ENCODE assay signal across 22 cellular contexts in genomic region chr16:76311260-76311659, GRCh38. TPM values are rescaled to one million over a fixed set of nuclear protein-coding genes. Genes with fewer than 3 reads are reported as not detected.
DNase-seq lines count a peak whose midpoint lies in the region; ATAC-seq, FAIRE-seq and TF ChIP-seq lines count a peak whose summit lies in the region.
"Had no signal": no experiment of that assay in that cellular context is flagged by ENCODE, and none has a peak within 500 bp of the region (broad histone marks: within the 10 kb centered on the region; RNA-seq: fewer than 3 reads in every experiment).

No MANE protein-coding gene starts in this region.

- H3K36me3 ChIP-seq in IMR-90 (ENCODE audit: control insufficient read depth, insufficient read depth, low read length) = no peaks in the 10 kb centered on the region
- H3K36me3 ChIP-seq in K562 (ENCODE audit: control insufficient read depth, insufficient read depth, low read length) = no peaks in the 10 kb centered on the region

- WGBS in A549 (ENCODE audit: missing lambda C conversion rate) = 19% methylated on average over 2 of the region's 2 CpGs
- no CpG with 5 or more reads among the region's 2 CpGs for WGBS in IMR-90 (ENCODE audit: extremely low coverage in 2 of 2, insufficient read length in 1 of 2), 2 experiments
- WGBS in K562 (ENCODE audit: insufficient coverage, low coverage, missing lambda C conversion rate) = 4% methylated on average over 2 of the region's 2 CpGs

- no peak overlapping the region for H4K8ac ChIP-seq in IMR-90 (ENCODE audit: low read depth in 2 of 2, low read length in 2 of 2)

- CTCF ChIA-PET in A549 (lab: Yijun Ruan, JAX) = interaction anchor here (0.6 kb wide), 1 partner anchor 497 kb away, joined by 3 read pairs; no protein-coding TSS in a partner anchor
- CTCF ChIA-PET in IMR-90 (lab: Yijun Ruan, JAX) = no interaction called here
- CTCF ChIA-PET in K562 (lab: Yijun Ruan, JAX; ENCODE audit: low intra/inter-chr PET ratio) = no interaction called here

- POLR2A ChIA-PET in A549 (lab: Yijun Ruan, JAX) (no interaction called here), IMR-90 (lab: Charles Lee; ENCODE audit: unreplicated experiment) (no interaction called here), K562 (lab: Yijun Ruan, JAX) (no interaction called here)

- H3K23ac ChIP-seq in IMR-90 (ENCODE audit: low read depth, low read length) = no peak overlapping the region

- dilution Hi-C loops in IMR-90 (cut with HindIII; ENCODE audit: low sequenced_read_pairs, unreplicated experiment) = no loop called here

- no peak overlapping the region for H2BK120ac ChIP-seq in IMR-90 (ENCODE audit: low read depth, low read length)

- intact Hi-C loops in IMR-90 (cut with micrococcal nuclease) = no loop called here
- intact Hi-C loops in K562 (cut with micrococcal nuclease) = no loop called here

- H3K56ac ChIP-seq in IMR-90 (ENCODE audit: extremely low read depth, insufficient read depth, low read length) = no peak overlapping the region

- H3K4me1 ChIP-seq in A549 (no peaks in the 10 kb centered on the region), IMR-90 (ENCODE audit: control insufficient read depth, insufficient read depth, low read length) (no peaks in the 10 kb centered on the region), K562 (replicated peaks in 1 of 2; ENCODE audit: control insufficient read depth in 2 of 2, insufficient read depth in 2 of 2, low read length in 2 of 2) (no peaks in the 10 kb centered on the region)

- H3K27ac ChIP-seq in A549 = no peak overlapping the region
- H3K27ac ChIP-seq in IMR-90 (ENCODE audit: insufficient read depth, low read length) = no peak overlapping the region
- H3K27ac ChIP-seq in K562 (ENCODE audit: extremely low read depth, low read depth, low read length) = no peak overlapping the region

- no peak for ATAC-seq in A549
- no peak for ATAC-seq in IMR-90 (ENCODE audit: low read depth)
- no peak for ATAC-seq in K562
- ATAC-seq in HG02763 (IDR thresholded peaks at IDR 0.05; ENCODE audit: unreplicated experiment) = no peak
- no peak for ATAC-seq in HG02981 (IDR thresholded peaks at IDR 0.05; ENCODE audit: unreplicated experiment)
- ATAC-seq: GM23338 had no signal

- in situ Hi-C loops in IMR-90 (cut with MboI; ENCODE audit: low sequenced_read_pairs) (no loop called here), K562 (cut with MboI) (no loop called here)

- FAIRE-seq in A549 (lab: Jason Lieb, UNC) (no peak), K562 (lab: Jason Lieb, UNC) (no peak)
- FAIRE-seq: GM12891, GM18507 had no signal

- H3K9me1 ChIP-seq in IMR-90 (ENCODE audit: insufficient read depth, low read length) (no peaks in the 10 kb centered on the region), K562 (ENCODE audit: control insufficient read depth, insufficient read depth, low read length) (no peaks in the 10 kb centered on the region)

- H3K9ac ChIP-seq in IMR-90 (ENCODE audit: low read depth, low read length) = no peak overlapping the region
- no peak overlapping the region for H3K9ac ChIP-seq in K562 (ENCODE audit: insufficient read depth in 1 of 2, low read depth in 2 of 2, low read length in 2 of 2)

- DNase-seq in A549 (ENCODE audit: low read depth in 1 of 2, low spot score in 1 of 2) (no peak), IMR-90 (no peak), K562 (ENCODE audit: extremely low read depth in 1 of 4, low spot score in 3 of 4) (no peak), H4 (ENCODE audit: low spot score) (no peak)
- DNase-seq: 8988T; C1 segment of cervical spinal cord; Calu3; CD4-positive, alpha-beta memory T cell; COR-L47; DMS53; DMS79 treated with DMSO at 0.1 percent for 48 hours; GF-D8; H7; HCEC 1CT had no signal

- H3K27me3 ChIP-seq in IMR-90 (ENCODE audit: control insufficient read depth, insufficient read depth, low read length) (no peaks in the 10 kb centered on the region), K562 (ENCODE audit: control insufficient read depth in 2 of 2, insufficient read depth in 2 of 2, low read length in 2 of 2) (no peaks in the 10 kb centered on the region)

- H2BK5ac ChIP-seq in IMR-90 (ENCODE audit: low read depth, low read length, poor library complexity, severe bottlenecking) = no peak overlapping the region

- H4K20me1 ChIP-seq in IMR-90 (ENCODE audit: insufficient read depth, low read length) = no peaks in the 10 kb centered on the region
- H4K20me1 ChIP-seq in K562 (replicated peaks; ENCODE audit: control insufficient read depth, insufficient read depth, low read length) = no peaks in the 10 kb centered on the region

- H2AK5ac ChIP-seq in IMR-90 (ENCODE audit: low read depth, low read length) = no peak overlapping the region

- H4K5ac ChIP-seq in IMR-90 (ENCODE audit: low read depth, low read length) = no peak overlapping the region

- H3K79me2 ChIP-seq in K562 (ENCODE audit: control insufficient read depth, insufficient read depth, low read length) = no peaks in the 10 kb centered on the region

- BruUV-seq in IMR-90 (replicated peaks; lab: Mats Ljungman, UMichigan) (no TSS peak), K562 (replicated peaks; lab: Mats Ljungman, UMichigan) (no TSS peak)

- H2AK9ac ChIP-seq in IMR-90 (replicated peaks; ENCODE audit: low read depth, low read length, poor library complexity) = no peak overlapping the region

- no peak overlapping the region for H3K18ac ChIP-seq in IMR-90 (ENCODE audit: low read depth, low read length)

- TF ChIP-seq RAD21 in A549 (conservative IDR thresholded peaks at IDR 0.05 in 1 of 2, IDR thresholded peaks at IDR 0.05 in 1 of 2) (no peak), IMR-90 (IDR thresholded peaks at IDR 0.05; ENCODE audit: low read length) (no peak), K562 (CRISPR knock-in tag; conservative IDR thresholded peaks at IDR 0.05 in 1 of 2, IDR thresholded peaks at IDR 0.05 in 1 of 2) (no peak)

- H2AFZ ChIP-seq in IMR-90 (replicated peaks; ENCODE audit: low read length, poor library complexity) (no peak overlapping the region), K562 (ENCODE audit: low read depth, low read length) (no peak overlapping the region)
- H2AFZ ChIP-seq: GM23338 had no signal

- no peak overlapping the region for H3K4me3 ChIP-seq in A549
- no peak overlapping the region for H3K4me3 ChIP-seq in IMR-90 (ENCODE audit: insufficient read depth, low read depth, low read length)
- no peak overlapping the region for H3K4me3 ChIP-seq in K562
- H3K4me3 ChIP-seq: GM23338 had no signal

- TF ChIP-seq POLR2A in A549 (IDR thresholded peaks at IDR 0.05; ENCODE audit: low read length) (no peak), IMR-90 (IDR thresholded peaks at IDR 0.05; ENCODE audit: low read depth, low read length) (no peak), K562 (conservative IDR thresholded peaks at IDR 0.05) (no peak)

- H3K4ac ChIP-seq in IMR-90 (ENCODE audit: low read depth, low read length) = no peak overlapping the region

- H3K79me1 ChIP-seq in IMR-90 (ENCODE audit: low read depth in 1 of 2, low read length in 2 of 2) = no peaks in the 10 kb centered on the region

- H3K4me2 ChIP-seq in A549 (no peak overlapping the region), IMR-90 (ENCODE audit: low read depth, low read length) (no peak overlapping the region), K562 (ENCODE audit: insufficient read depth, low read length) (no peak overlapping the region)
- H3K4me2 ChIP-seq: GM23338 had no signal

- no peak overlapping the region for H2BK20ac ChIP-seq in IMR-90 (ENCODE audit: low read depth, low read length)

- TF ChIP-seq CTCF in A549 (IDR thresholded peaks at IDR 0.05) = no peak
- no peak for TF ChIP-seq CTCF in IMR-90 (conservative IDR thresholded peaks at IDR 0.05; ENCODE audit: low read depth, low read length)
- no peak for TF ChIP-seq CTCF in K562 (IDR thresholded peaks at IDR 0.05 in 2 of 3, conservative IDR thresholded peaks at IDR 0.05 in 1 of 3; ENCODE audit: insufficient read depth in 2 of 3, low read depth in 1 of 3, low read length in 3 of 3)

- no peak for TF ChIP-seq EP300 in A549 (IDR thresholded peaks at IDR 0.05)
- TF ChIP-seq EP300 in K562 (IDR thresholded peaks at IDR 0.05; ENCODE audit: low read length) = no peak

- H3K14ac ChIP-seq in IMR-90 (replicated peaks; ENCODE audit: low read depth, low read length) = no peak overlapping the region

- H3K9me3 ChIP-seq in A549 (no peaks in the 10 kb centered on the region), IMR-90 (ENCODE audit: control insufficient read depth, insufficient read depth, low read length) (peaks cover 10% of the 10 kb centered on the region; the same call in 1 of the 2 replicates), K562 (replicated peaks; ENCODE audit: control insufficient read depth, insufficient read depth, low read depth, low read length) (no peaks in the 10 kb centered on the region)

- H2BK15ac ChIP-seq in IMR-90 (ENCODE audit: low read depth, low read length) = no peak overlapping the region

- no peak overlapping the region for H4K91ac ChIP-seq in IMR-90 (ENCODE audit: insufficient read depth, low read depth, low read length)

RNA-seq across cellular contexts. Expression of gene CNTNAP4, which starts 34.1 kb away (rescaled TPM):
- polyA plus RNA-seq in A549 (2011; rRNA removed) = not detected in 2 replicates
- polyA plus RNA-seq in A549 (2012; cell fraction: cytosol; rRNA removed) = not detected in 2 replicates
- polyA plus RNA-seq in A549 (2012; cell fraction: nucleus; rRNA removed) = not detected in 2 replicates
- polyA plus RNA-seq in A549 (2017; fragmentation: RNase III; extraction: RNeasy Plus Mini Kit Qiagen cat#74134 plus additional on column Dnase treatment) = not detected in 3 replicates
- polyA minus RNA-seq in A549 (2011; rRNA and poly(A)+ RNA removed) = not detected in 2 replicates
- total RNA-seq in IMR-90 (2012; rRNA removed) = not detected in 2 replicates
- polyA plus RNA-seq in IMR-90 (2012; rRNA removed) = not detected in 2 replicates
- polyA plus RNA-seq in IMR-90 (2012; cell fraction: cytosol; rRNA removed) = not detected in 2 replicates
- not detected in 2 replicates for polyA plus RNA-seq in IMR-90 (2012; cell fraction: nucleus; rRNA removed; ENCODE audit: low replicate concordance)
- not detected in 2 replicates for total RNA-seq in K562 (2011; cell fraction: chromatin; rRNA removed; ENCODE audit: low replicate concordance)
- not detected in 2 replicates for total RNA-seq in K562 (2011; cell fraction: nucleolus; rRNA removed)
- total RNA-seq in K562 (2011; cell fraction: nucleoplasm; rRNA removed) = not detected in 2 replicates
- not detected in 2 replicates for total RNA-seq in K562 (2014; rRNA removed)
- total RNA-seq in K562 (2014; rRNA removed; fragmentation: Illumina TruSeq; extraction: Trizol) = not detected in 2 replicates
- total RNA-seq in K562 (2015; rRNA removed; fragmentation: Illumina TruSeq; extraction: Trizol) = 0.11 TPM in 1 of 2 replicates, not detected in the other
- total RNA-seq in K562 (2021) = not detected in 2 replicates
- not detected in 2 replicates for polyA plus RNA-seq in K562 (2011; rRNA removed)
- polyA plus RNA-seq in K562 (2011; cell fraction: cytosol; rRNA removed) = not detected in 2 replicates
- not detected in 2 replicates for polyA plus RNA-seq in K562 (2011; cell fraction: nucleus; rRNA removed)
- 0.39 TPM in 1 of 2 replicates, not detected in the other for polyA plus RNA-seq in K562 (2012)
- polyA plus RNA-seq in K562 (2014; fragmentation: Illumina TruSeq; extraction: Trizol) = not detected in 2 replicates
- not detected for polyA plus RNA-seq in K562 (2014; fragmentation: Nextera tagmentation; extraction: Ambion mirVana)
- polyA plus RNA-seq in K562 (2014; rRNA removed) = not detected in 2 replicates
- not detected in 2 replicates for polyA minus RNA-seq in K562 (2011; rRNA and poly(A)+ RNA removed)
- polyA minus RNA-seq in K562 (2011; cell fraction: cytosol; rRNA and poly(A)+ RNA removed) = not detected in 2 replicates
- not detected in 2 replicates for polyA minus RNA-seq in K562 (2011; cell fraction: nucleus; rRNA and poly(A)+ RNA removed)
- total RNA-seq in H4 (2014; rRNA removed; shearing (Covaris generic)) = 2.0 and 2.1 TPM in 2 replicates
- total RNA-seq: A673; Calu3; CD4-positive, alpha-beta memory T cell; G401; GM23338 had no signal
- polyA plus RNA-seq: BJ; CD4-positive, alpha-beta memory T cell; GM23338 had no signal

Comparison
In these comparisons a context has a peak if more than half of its experiments do, and no peak if none do; other contexts are left out.
1. Of the 35 proteins assayed by ChIP-seq in both K562 and A549: peak only in K562: none; only in A549: MAFK; in both: none; in neither: 34.